16 cellular contexts compared by ENCODE assay signal in genomic region chr15:59360305-59360704, GRCh38. TPM values are rescaled to one million over a fixed set of nuclear protein-coding genes. Genes with fewer than 3 reads are reported as not detected.
A peak's percentile ranks its signal among the peaks of the same experiment; 100 is the strongest.
DNase-seq lines count a peak whose midpoint lies in the region; ATAC-seq and TF ChIP-seq lines count a peak whose summit lies in the region.
"Had no signal": no experiment of that assay in that cellular context is flagged by ENCODE, and none has a peak within 500 bp of the region (broad histone marks: within the 10 kb centered on the region; RNA-seq: fewer than 3 reads in every experiment).

No MANE protein-coding gene starts in this region.

- H3K4me1 ChIP-seq in left ventricle myocardium inferior (no peaks in the 10 kb centered on the region), upper lobe of right lung (no peaks in the 10 kb centered on the region), testis (no peaks in the 10 kb centered on the region)

- H3K4me3 ChIP-seq in left ventricle myocardium inferior, result no peak overlapping the region
- no peak overlapping the region for H3K4me3 ChIP-seq in fibroblast of the aortic adventitia (ENCODE audit: low read depth, low read length)
- no peak overlapping the region for H3K4me3 ChIP-seq in upper lobe of right lung
- no peak overlapping the region for H3K4me3 ChIP-seq in testis
- H3K4me3 ChIP-seq: ovary had no signal

- ATAC-seq in SK-N-SH treated with all-trans-retinoic acid at 6 μM for 48 hours (peak; percentile 46; the same call in 1 of the 3 replicates), upper lobe of right lung (no peak), sciatic nerve (no peak)
- ATAC-seq: left ventricle myocardium superior had no signal

- intact Hi-C loops in left ventricle myocardium inferior (cut with micrococcal nuclease), result no loop called here
- intact Hi-C loops in cardiac septum (cut with DNase I), result no loop called here
- intact Hi-C loops in upper lobe of right lung (cut with DNase I), result no loop called here
- intact Hi-C loops in sciatic nerve (cut with DNase I), result no loop called here
- intact Hi-C loops in testis (cut with DNase I; ENCODE audit: low total_unique reads), result no loop called here

- WGBS in testis, 2 donors, result 84 to 85% methylated on average over 2 of the region's 2 CpGs

- no peak for TF ChIP-seq POLR2A in testis (IDR thresholded peaks at IDR 0.05)

- H3K9me3 ChIP-seq in left ventricle myocardium inferior (replicated peaks) (no peaks in the 10 kb centered on the region), upper lobe of right lung (no peaks in the 10 kb centered on the region), testis (no peaks in the 10 kb centered on the region)
- H3K9me3 ChIP-seq: ovary had no signal

- H3K27ac ChIP-seq in left ventricle myocardium inferior (replicated peaks) (no peak overlapping the region), upper lobe of right lung (no peak overlapping the region), testis (no peak overlapping the region)
- H3K27ac ChIP-seq: ovary had no signal

- H3K36me3 ChIP-seq in left ventricle myocardium inferior (no peaks in the 10 kb centered on the region), upper lobe of right lung (no peaks in the 10 kb centered on the region), testis (ENCODE audit: low read depth, missing control alignments) (no peaks in the 10 kb centered on the region)
- H3K36me3 ChIP-seq: ovary had no signal

- TF ChIP-seq CTCF in left ventricle myocardium inferior (IDR thresholded peaks at IDR 0.05; ENCODE audit: borderline replicate concordance), result peak; percentile 22
- peak; percentile 54 for TF ChIP-seq CTCF in fibroblast of the aortic adventitia (IDR thresholded peaks at IDR 0.05; ENCODE audit: insufficient read depth, low read length)
- peak; percentile 17 for TF ChIP-seq CTCF in upper lobe of right lung (IDR thresholded peaks at IDR 0.05)
- TF ChIP-seq CTCF in testis (IDR thresholded peaks at IDR 0.05), result no peak

- no peaks in the 10 kb centered on the region for H3K27me3 ChIP-seq in left ventricle myocardium inferior (ENCODE audit: low read depth)
- H3K27me3 ChIP-seq in upper lobe of right lung, result no peaks in the 10 kb centered on the region
- no peaks in the 10 kb centered on the region for H3K27me3 ChIP-seq in testis
- H3K27me3 ChIP-seq: ovary had no signal

- DNase-seq in left ventricle myocardium inferior, result no peak
- DNase-seq in cardiac septum (ENCODE audit: low spot score), result no peak
- DNase-seq in fibroblast of the aortic adventitia (ENCODE audit: low read depth), result no peak
- DNase-seq in upper lobe of right lung, result no peak
- no peak for DNase-seq in GDM1 (lab: John Stamatoyannopoulos, UW)
- no peak for DNase-seq in sciatic nerve (ENCODE audit: low spot score)
- DNase-seq in testis, result no peak
- DNase-seq: activated CD4-positive, alpha-beta T cell treated with anti-CD3 and anti-CD28 coated beads, Interleukin-2, amount 10 ng/mL, durations not matched to agents 7 days and 5 days; DMS153; hypothalamus; left ventricle myocardium superior; NCI-H446 treated with DMSO at 0.1 percent for 48 hours; ovary; stimulated activated CD4-positive, alpha-beta T cell treated with anti-CD3 and anti-CD28 coated beads, Interleukin-15, amount 100 ng/mL, for 24 hours; trophoblast cell had no signal

TF ChIP-seq in SK-N-SH treated with all-trans-retinoic acid at 6 μM for 48 hours, 23 proteins besides CTCF, POLR2A, EP300 and RAD21:
- TF ChIP-seq SNAI2 (CRISPR knock-in tag; IDR thresholded peaks at IDR 0.05), result no peak
- no peak for TF ChIP-seq ZC3H10 (CRISPR knock-in tag; IDR thresholded peaks at IDR 0.05)
- TF ChIP-seq ZNF70 (CRISPR knock-in tag; IDR thresholded peaks at IDR 0.05), result no peak
- TF ChIP-seq POU6F1 (CRISPR knock-in tag; IDR thresholded peaks at IDR 0.05; ENCODE audit: borderline replicate concordance, low read depth), result no peak
- no peak for TF ChIP-seq PPARA (CRISPR knock-in tag; IDR thresholded peaks at IDR 0.05; ENCODE audit: borderline replicate concordance)
- TF ChIP-seq RARB (CRISPR knock-in tag; IDR thresholded peaks at IDR 0.05), result no peak
- TF ChIP-seq CSDC2 (CRISPR knock-in tag; IDR thresholded peaks at IDR 0.05), result no peak
- TF ChIP-seq PATZ1 (CRISPR knock-in tag; IDR thresholded peaks at IDR 0.05; ENCODE audit: borderline replicate concordance), result no peak
- TF ChIP-seq CREB5 (CRISPR knock-in tag; IDR thresholded peaks at IDR 0.05; ENCODE audit: low read depth), result no peak
- TF ChIP-seq ZNF8 (CRISPR knock-in tag; IDR thresholded peaks at IDR 0.05), result no peak
- no peak for TF ChIP-seq CSRNP3 (CRISPR knock-in tag; IDR thresholded peaks at IDR 0.05)
- no peak for TF ChIP-seq ISL1 (CRISPR knock-in tag; IDR thresholded peaks at IDR 0.05)

RNA-seq across cellular contexts. Expression of gene MYO1E, which starts 12.4 kb away (rescaled TPM):
- total RNA-seq in left ventricle myocardium inferior (23.6 TPM), cardiac septum (41.0 TPM), fibroblast of the aortic adventitia (ENCODE audit: low replicate concordance) (93.5 and 147 TPM in 2 replicates), upper lobe of right lung (98.4 TPM), sciatic nerve (146 TPM), testis (10 to 100 TPM; 14.3 to 22.5 TPM)
- polyA plus RNA-seq in testis (ENCODE audit: insufficient read depth, low read depth, low replicate concordance), result 23.4 TPM

Comparison
In these comparisons a context has a peak if more than half of its experiments do, and no peak if none do; other contexts are left out.
1. CTCF ChIP-seq: peak in left ventricle myocardium inferior (single experiment), fibroblast of the aortic adventitia (single experiment) and upper lobe of right lung (single experiment); none in testis (0 of 3).